ENCODE assay signal across 8 cellular contexts in the genomic region with DNA sequence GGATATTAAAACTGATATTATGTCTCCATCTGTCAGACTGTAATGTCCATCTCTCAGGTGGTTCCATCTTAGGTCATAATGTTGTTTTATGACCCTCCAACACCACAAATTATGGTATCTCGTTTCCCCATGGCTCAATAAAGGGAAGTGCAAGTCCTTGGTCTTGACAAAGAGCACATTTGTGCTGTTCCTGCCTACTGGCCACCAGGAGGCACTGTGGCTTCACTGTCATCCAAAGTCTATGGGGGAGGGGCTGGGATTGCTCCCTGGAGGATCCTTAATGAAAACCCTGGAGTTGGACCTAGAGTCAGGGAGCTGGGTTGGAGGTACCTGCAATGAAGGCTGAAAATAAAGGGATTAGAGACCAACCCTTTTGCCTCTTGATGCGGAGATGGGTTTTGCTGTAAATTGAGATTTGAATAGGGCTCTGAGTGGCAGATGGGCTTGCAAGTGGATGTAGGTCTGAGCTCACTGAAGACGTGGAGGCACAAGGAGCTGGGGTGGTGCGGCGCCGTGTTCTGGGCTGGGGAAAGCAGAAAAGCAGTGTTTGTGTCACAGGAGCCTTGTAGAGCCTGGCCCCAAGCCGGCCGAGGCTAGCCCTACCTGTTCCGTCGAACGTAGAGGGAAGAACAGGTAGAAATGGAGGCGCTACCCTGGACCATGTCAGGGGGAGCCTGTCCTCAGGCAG.
A peak's percentile ranks its signal among the peaks of the same experiment; 100 is the strongest.
DNase-seq lines count a peak whose midpoint lies in the region; ATAC-seq and TF ChIP-seq lines count a peak whose summit lies in the region.

No MANE protein-coding gene starts in this region.

- H3K36me3 ChIP-seq in HEK293 (ENCODE audit: control insufficient read depth in 2 of 2, insufficient read depth in 1 of 2, low read length in 2 of 2): no peaks in the 10 kb centered on the region
- no peaks in the 10 kb centered on the region for H3K36me3 ChIP-seq in esophagus squamous epithelium
- no peaks in the 10 kb centered on the region for H3K36me3 ChIP-seq in psoas muscle (ENCODE audit: insufficient read depth in 1 of 2, low read depth in 1 of 2)

- no peak overlapping the region for H3K4me3 Mint-ChIP-seq in activated T-cell treated with anti-CD3 and anti-CD28 coated beads, Interleukin-2, amount 50 U/mL, for 24 hours

- H3K9me3 ChIP-seq in HEK293 (ENCODE audit: control insufficient read depth, insufficient read depth, low read depth, low read length): no peaks in the 10 kb centered on the region
- H3K9me3 ChIP-seq in esophagus squamous epithelium: no peaks in the 10 kb centered on the region
- no peaks in the 10 kb centered on the region for H3K9me3 ChIP-seq in psoas muscle

- POLR2A ChIA-PET in HEK293 (lab: Yijun Ruan, JAX): no interaction called here

- peak; percentile 30; the same call in 1 of the 2 replicates for TF ChIP-seq CTCF in HEK293 (tag by site-specific recombination; IDR thresholded peaks at IDR 0.05)
- peak in 5 of 6 experiments; percentile 23 to 44 (median 34) for TF ChIP-seq CTCF in esophagus squamous epithelium (IDR thresholded peaks at IDR 0.05)
- peak; percentile 44 for TF ChIP-seq CTCF in psoas muscle (IDR thresholded peaks at IDR 0.05)

- TF ChIP-seq POLR2A in esophagus squamous epithelium (IDR thresholded peaks at IDR 0.05): no peak

- H3K27me3 ChIP-seq in esophagus squamous epithelium (no peaks in the 10 kb centered on the region), psoas muscle (ENCODE audit: insufficient read depth in 3 of 3, low read length in 2 of 3) (no peaks in the 10 kb centered on the region)

- H3K27me3 Mint-ChIP-seq in activated T-cell treated with anti-CD3 and anti-CD28 coated beads, Interleukin-2, amount 50 U/mL, for 24 hours: no peaks in the 10 kb centered on the region

- H3K4me1 ChIP-seq in HEK293 (ENCODE audit: control insufficient read depth, insufficient read depth, low read length): no peaks in the 10 kb centered on the region
- no peaks in the 10 kb centered on the region for H3K4me1 ChIP-seq in esophagus squamous epithelium
- H3K4me1 ChIP-seq in psoas muscle: no peaks in the 10 kb centered on the region

- H3K36me3 Mint-ChIP-seq in activated T-cell treated with anti-CD3 and anti-CD28 coated beads, Interleukin-2, amount 50 U/mL, for 24 hours (ENCODE audit: low read depth): no peaks in the 10 kb centered on the region

- no peaks in the 10 kb centered on the region for H3K9me3 Mint-ChIP-seq in activated T-cell treated with anti-CD3 and anti-CD28 coated beads, Interleukin-2, amount 50 U/mL, for 24 hours

- H3K27ac ChIP-seq in HEK293 (ENCODE audit: extremely low read depth, low read depth, low read length): no peak overlapping the region
- no peak overlapping the region for H3K27ac ChIP-seq in esophagus squamous epithelium
- H3K27ac ChIP-seq in psoas muscle: no peak overlapping the region

- no peak overlapping the region for H3K4me3 ChIP-seq in HEK293 (ENCODE audit: low read depth, low read length)
- no peak overlapping the region for H3K4me3 ChIP-seq in esophagus squamous epithelium
- H3K4me3 ChIP-seq in psoas muscle: no peak overlapping the region

- H3K4me1 Mint-ChIP-seq in activated T-cell treated with anti-CD3 and anti-CD28 coated beads, Interleukin-2, amount 50 U/mL, for 24 hours (ENCODE audit: low read depth): peaks cover 62% of the 10 kb centered on the region

- CTCF ChIA-PET in HEK293 (lab: Yijun Ruan, JAX): interaction anchor here (0.5 to 3.9 kb wide), 24 partner anchors 10 to 777 kb away, joined by 3 to 21 read pairs (median 4); no protein-coding TSS in a partner anchor

- WGBS in esophagus squamous epithelium, 2 donors: 83 to 87% methylated on average over 12 of the region's 12 CpGs
- WGBS in psoas muscle, 3 donors: 89 to 90% (median 90%) methylated on average over 12 of the region's 12 CpGs

- DNase-seq in NCI-H524 (lab: John Stamatoyannopoulos, UW): peak; percentile 22 to 41
- DNase-seq in NCI-H524 treated with DMSO at 0.1 percent for 48 hours (lab: John Stamatoyannopoulos, UW): no peak
- DNase-seq in RPMI7951 (ENCODE audit: low read depth): peak; percentile 72
- no peak for DNase-seq in esophagus squamous epithelium (lab: John Stamatoyannopoulos, UW)
- no peak for DNase-seq in psoas muscle
- DNase-seq in foreskin melanocyte: no peak
- no peak for DNase-seq in activated T-cell treated with anti-CD3 and anti-CD28 coated beads, Interleukin-2, amount 50 U/mL, for 24 hours

- peak in 2 of 4 donors; percentile 65 to 78 for ATAC-seq in psoas muscle

- H3K27ac Mint-ChIP-seq in activated T-cell treated with anti-CD3 and anti-CD28 coated beads, Interleukin-2, amount 50 U/mL, for 24 hours: no peak overlapping the region

- intact Hi-C loops in esophagus squamous epithelium (cut with DNase I): no loop called here
- intact Hi-C loops in psoas muscle (cut with DNase I): no loop called here

TF ChIP-seq in HEK293, 187 proteins besides CTCF, POLR2A, EP300 and RAD21:
- TF ChIP-seq TRIM28 (IDR thresholded peaks at IDR 0.05; ENCODE audit: borderline replicate concordance, low read length) (peak; percentile 62; the same call in 1 of the 2 replicates), GLI2 (tag by site-specific recombination; IDR thresholded peaks at IDR 0.05; ENCODE audit: borderline replicate concordance, low read depth) (no peak)

Comparison
In these comparisons a context has a peak if more than half of its experiments do, and no peak if none do; other contexts are left out.
1. DNase-seq: peak in NCI-H524 (2 of 2) and RPMI7951 (single experiment); none in NCI-H524 treated with DMSO at 0.1 percent for 48 hours (single experiment), esophagus squamous epithelium (single experiment), psoas muscle (0 of 2), foreskin melanocyte (single experiment) and activated T-cell treated with anti-CD3 and anti-CD28 coated beads, Interleukin-2, amount 50 U/mL, for 24 hours (single experiment).
2. Peak in every context shown above with its lines, with median percentiles within 50 percentile points of each other: CTCF ChIP-seq.